Comparison of ENCODE assay signal across 8 cellular contexts in genomic region chr6:43076928-43077809, GRCh38. TPM values are rescaled to one million over a fixed set of nuclear protein-coding genes. Genes with fewer than 3 reads are reported as not detected.
A peak's percentile ranks its signal among the peaks of the same experiment; 100 is the strongest.
DNase-seq lines count a peak whose midpoint lies in the region; ATAC-seq and TF ChIP-seq lines count a peak whose summit lies in the region.

No MANE protein-coding gene starts in this region.

- H3K4me3 Mint-ChIP-seq in CD8-positive, alpha-beta T cell: peak overlapping the region; percentile 65
- peak overlapping the region; percentile 13 to 64 (median 53) for H3K4me3 Mint-ChIP-seq in immature natural killer cell
- peak overlapping the region; percentile 71 for H3K4me3 Mint-ChIP-seq in stimulated activated naive CD8-positive, alpha-beta T cell treated with anti-CD3 and anti-CD28 coated beads, Interleukin-15, Interleukin-2, amounts not matched to agents 100 ng/mL and 50 ng/mL, for 24 hours

- CTCF ChIA-PET in CD8-positive, alpha-beta T cell (lab: Charles Lee): interaction anchor here (2.2 kb wide), 1 partner anchor 66 kb away, joined by 15 read pairs; no protein-coding TSS in a partner anchor

- no peak for ATAC-seq in CD8-positive, alpha-beta T cell
- ATAC-seq in GM18517 (IDR thresholded peaks at IDR 0.05; ENCODE audit: unreplicated experiment): no peak
- no peak for ATAC-seq in HG03460 (IDR thresholded peaks at IDR 0.05; ENCODE audit: unreplicated experiment)

- peak overlapping the region; percentile 34 for H3K4me3 ChIP-seq in CD8-positive, alpha-beta T cell (ENCODE audit: low read depth, low read length)
- H3K4me3 ChIP-seq in LNCaP clone FGC (ENCODE audit: low read depth, low read length): peak overlapping the region; percentile 80
- H3K4me3 ChIP-seq in ascending aorta: peak overlapping the region; percentile 55 to 59

- H3K27me3 Mint-ChIP-seq in CD8-positive, alpha-beta T cell (ENCODE audit: low read depth): peaks cover 10% of the 10 kb centered on the region
- H3K27me3 Mint-ChIP-seq in immature natural killer cell (ENCODE audit: low read depth in 3 of 3): peaks cover 0 to 15% (median 3%) of the 10 kb centered on the region in 3 donors
- peaks cover 20% of the 10 kb centered on the region for H3K27me3 Mint-ChIP-seq in stimulated activated naive CD8-positive, alpha-beta T cell treated with anti-CD3 and anti-CD28 coated beads, Interleukin-15, Interleukin-2, amounts not matched to agents 100 ng/mL and 50 ng/mL, for 24 hours

- H3K9me3 Mint-ChIP-seq in CD8-positive, alpha-beta T cell: no peaks in the 10 kb centered on the region
- no peaks in the 10 kb centered on the region for H3K9me3 Mint-ChIP-seq in immature natural killer cell
- no peaks in the 10 kb centered on the region for H3K9me3 Mint-ChIP-seq in stimulated activated naive CD8-positive, alpha-beta T cell treated with anti-CD3 and anti-CD28 coated beads, Interleukin-15, Interleukin-2, amounts not matched to agents 100 ng/mL and 50 ng/mL, for 24 hours

- intact Hi-C loops in CD8-positive, alpha-beta T cell (cut with DNase I, micrococcal nuclease): no loop called here
- intact Hi-C loops in ascending aorta (cut with DNase I): no loop called here

- H3K36me3 Mint-ChIP-seq in CD8-positive, alpha-beta T cell: peaks cover 17% of the 10 kb centered on the region
- peaks cover 14 to 20% (median 19%) of the 10 kb centered on the region in 3 donors for H3K36me3 Mint-ChIP-seq in immature natural killer cell
- no peaks in the 10 kb centered on the region for H3K36me3 Mint-ChIP-seq in stimulated activated naive CD8-positive, alpha-beta T cell treated with anti-CD3 and anti-CD28 coated beads, Interleukin-15, Interleukin-2, amounts not matched to agents 100 ng/mL and 50 ng/mL, for 24 hours (ENCODE audit: low read depth)

- H3K36me3 ChIP-seq in CD8-positive, alpha-beta T cell (ENCODE audit: insufficient read depth, low read length): no peaks in the 10 kb centered on the region
- peaks cover 3 to 22% of the 10 kb centered on the region in 2 donors for H3K36me3 ChIP-seq in ascending aorta

- no peak overlapping the region for H3K27ac ChIP-seq in CD8-positive, alpha-beta T cell (ENCODE audit: low read depth, low read length)
- H3K27ac ChIP-seq in ascending aorta: no peak overlapping the region

- peaks cover 12% of the 10 kb centered on the region for H3K4me1 Mint-ChIP-seq in CD8-positive, alpha-beta T cell (ENCODE audit: low read depth)
- H3K4me1 Mint-ChIP-seq in immature natural killer cell: peaks cover 12 to 13% of the 10 kb centered on the region in 2 donors
- peaks cover 4% of the 10 kb centered on the region for H3K4me1 Mint-ChIP-seq in stimulated activated naive CD8-positive, alpha-beta T cell treated with anti-CD3 and anti-CD28 coated beads, Interleukin-15, Interleukin-2, amounts not matched to agents 100 ng/mL and 50 ng/mL, for 24 hours (ENCODE audit: low read depth)

- H3K27ac Mint-ChIP-seq in CD8-positive, alpha-beta T cell: no peak overlapping the region
- H3K27ac Mint-ChIP-seq in immature natural killer cell: no peak overlapping the region
- H3K27ac Mint-ChIP-seq in stimulated activated naive CD8-positive, alpha-beta T cell treated with anti-CD3 and anti-CD28 coated beads, Interleukin-15, Interleukin-2, amounts not matched to agents 100 ng/mL and 50 ng/mL, for 24 hours: no peak overlapping the region

- POLR2A ChIA-PET in CD8-positive, alpha-beta T cell (lab: Charles Lee): interaction anchor here (0.6 kb wide), 1 partner anchor 370 kb away, joined by 3 read pairs; no protein-coding TSS in a partner anchor

- H3K4me1 ChIP-seq in CD8-positive, alpha-beta T cell (ENCODE audit: insufficient read depth, low read length): peaks cover 17% of the 10 kb centered on the region
- peaks cover 0 to 5% of the 10 kb centered on the region in 2 donors for H3K4me1 ChIP-seq in ascending aorta

- H3K27me3 ChIP-seq in CD8-positive, alpha-beta T cell (ENCODE audit: insufficient read depth, low read length): peaks cover 5% of the 10 kb centered on the region
- H3K27me3 ChIP-seq in ascending aorta: peaks cover 4% of the 10 kb centered on the region

- DNase-seq in CD8-positive, alpha-beta T cell: no peak
- DNase-seq in LNCaP clone FGC (ENCODE audit: low read depth): no peak
- DNase-seq in ascending aorta (ENCODE audit: low spot score in 2 of 2): no peak
- no peak for DNase-seq in immature natural killer cell
- no peak for DNase-seq in NCI-H524 treated with DMSO at 0.1 percent for 48 hours (lab: John Stamatoyannopoulos, UW)

- H3K9me3 ChIP-seq in CD8-positive, alpha-beta T cell (ENCODE audit: low read length): no peaks in the 10 kb centered on the region
- H3K9me3 ChIP-seq in ascending aorta: no peaks in the 10 kb centered on the region

- TF ChIP-seq CTCF in CD8-positive, alpha-beta T cell (IDR thresholded peaks at IDR 0.05): no peak
- TF ChIP-seq CTCF in LNCaP clone FGC (IDR thresholded peaks at IDR 0.05; ENCODE audit: control insufficient read depth, extremely low read depth, insufficient read depth): no peak
- no peak for TF ChIP-seq CTCF in ascending aorta (IDR thresholded peaks at IDR 0.05)

RNA-seq across cellular contexts. Expression of gene PTK7, which starts 1.1 kb away (rescaled TPM):
- 10 to 100 TPM in 1 of 2 experiments, 1 to 10 TPM in 1; 9.9 to 11.5 TPM for total RNA-seq in CD8-positive, alpha-beta T cell
- 34.9 TPM for total RNA-seq in ascending aorta
- 1 to 10 TPM in 2 of 3 donors, not detected in 1; 1.1 TPM for polyA plus RNA-seq in immature natural killer cell

RNA-seq across cellular contexts. Expression of gene KLC4, which starts 17.7 kb away (rescaled TPM):
- total RNA-seq in CD8-positive, alpha-beta T cell: 10 to 100 TPM; 42.1 to 57.4 TPM
- 17.8 TPM for total RNA-seq in ascending aorta
- 10 to 100 TPM in 2 of 3 donors, 1 to 10 TPM in 1; 9.1 to 14.4 (median 11.0) TPM for polyA plus RNA-seq in immature natural killer cell

RNA-seq across cellular contexts. Expression of gene MRPL2, which starts 17.9 kb away (rescaled TPM):
- 10 to 100 TPM; 38.9 to 41.6 TPM for total RNA-seq in CD8-positive, alpha-beta T cell
- 42.3 TPM for total RNA-seq in ascending aorta
- polyA plus RNA-seq in immature natural killer cell: 10 to 100 TPM; 37.5 to 60.8 (median 54.0) TPM

RNA-seq across cellular contexts. Expression of gene CUL7, which starts 23.5 kb away (rescaled TPM):
- total RNA-seq in CD8-positive, alpha-beta T cell: 1 to 10 TPM; 5.2 to 5.4 TPM
- total RNA-seq in ascending aorta: 26.7 TPM
- polyA plus RNA-seq in immature natural killer cell: 1 to 10 TPM in 2 of 3 donors, under 1 TPM in 1; 0.90 to 3.4 (median 1.3) TPM

RNA-seq across cellular contexts. Expression of gene RRP36, which starts 55.7 kb away (rescaled TPM):
- total RNA-seq in CD8-positive, alpha-beta T cell: 10 to 100 TPM; 20.1 to 20.2 TPM
- 20.6 TPM for total RNA-seq in ascending aorta
- polyA plus RNA-seq in immature natural killer cell: 10 to 100 TPM; 56.1 to 81.4 (median 78.9) TPM
